1 cellular context compared by ENCODE assay signal in the genomic region with DNA sequence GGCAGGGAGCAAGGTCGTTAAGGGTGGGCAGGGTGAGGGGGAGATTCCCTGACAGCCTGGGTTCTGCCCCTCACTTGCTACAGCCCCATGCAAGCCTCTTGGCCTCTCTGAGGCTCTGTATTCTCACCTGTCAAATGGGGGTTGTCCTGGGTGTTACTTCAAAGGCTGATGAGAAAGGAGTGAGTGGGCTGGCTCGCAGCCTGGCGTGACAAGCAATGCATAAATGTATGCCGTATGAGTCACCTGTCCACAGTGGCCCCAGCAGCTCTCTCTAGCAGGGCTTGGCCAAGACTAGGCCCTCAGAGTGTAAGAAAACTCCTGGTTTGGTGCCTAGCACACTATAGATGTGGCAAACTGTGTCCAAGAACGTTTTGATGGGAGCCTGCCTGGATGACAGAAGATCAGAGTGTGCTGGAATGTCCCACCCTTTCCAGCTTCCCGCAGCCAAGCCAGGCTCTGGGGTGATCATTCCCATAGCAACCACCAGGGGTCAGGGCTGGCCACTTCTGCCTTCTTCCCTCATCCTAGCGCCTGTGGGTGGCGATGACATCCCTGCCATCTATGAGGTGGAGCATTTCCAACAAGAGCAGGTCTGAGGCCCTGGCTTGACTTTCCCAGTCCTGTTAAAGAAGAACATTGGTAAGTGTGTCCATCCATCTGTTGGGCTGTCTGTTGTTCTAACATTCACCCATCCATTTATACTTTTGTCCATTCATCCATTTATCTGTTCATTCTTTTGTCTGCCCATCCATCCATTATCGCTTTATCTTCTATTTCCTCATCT.
TF ChIP-seq lines count a peak whose summit lies in the region.

No MANE protein-coding gene starts in this region.

TF ChIP-seq in K562, 482 proteins besides CTCF, POLR2A, EP300 and RAD21:
- TF ChIP-seq, protein P1, sequence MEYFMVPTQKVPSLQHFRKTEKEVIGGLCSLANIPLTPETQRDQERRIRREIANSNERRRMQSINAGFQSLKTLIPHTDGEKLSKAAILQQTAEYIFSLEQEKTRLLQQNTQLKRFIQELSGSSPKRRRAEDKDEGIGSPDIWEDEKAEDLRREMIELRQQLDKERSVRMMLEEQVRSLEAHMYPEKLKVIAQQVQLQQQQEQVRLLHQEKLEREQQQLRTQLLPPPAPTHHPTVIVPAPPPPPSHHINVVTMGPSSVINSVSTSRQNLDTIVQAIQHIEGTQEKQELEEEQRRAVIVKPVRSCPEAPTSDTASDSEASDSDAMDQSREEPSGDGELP (CRISPR knock-in tag; IDR thresholded peaks at IDR 0.05; ENCODE audit: borderline replicate concordance) = peak; percentile 51; the same call in 1 of the 2 replicates
- TF ChIP-seq FOSL1 (tag; conservative IDR thresholded peaks at IDR 0.05) = peak; percentile 56; the same call in 1 of the 2 replicates
- no peak for TF ChIP-seq NELFE (IDR thresholded peaks at IDR 0.05; ENCODE audit: insufficient read depth, insufficient read length)
- peak; percentile 86 for TF ChIP-seq SMC3 (conservative IDR thresholded peaks at IDR 0.05; ENCODE audit: insufficient read depth, low read depth, low read length)
- no peak for TF ChIP-seq ELF4 (CRISPR knock-in tag; IDR thresholded peaks at IDR 0.05)
- TF ChIP-seq SPI1 (IDR thresholded peaks at IDR 0.05; ENCODE audit: borderline replicate concordance, low read depth, low read length) = peak; percentile 34; the same call in 1 of the 2 replicates
- 0 out of 2 replicates have a peak, but pooled peaks have one; percentile 18 for TF ChIP-seq ARID2 (IDR thresholded peaks at IDR 0.05)
- peak; percentile 62 for TF ChIP-seq RFX1 (IDR thresholded peaks at IDR 0.05)
- TF ChIP-seq PPARD (CRISPR knock-in tag; IDR thresholded peaks at IDR 0.05) = no peak
- TF ChIP-seq MYC (IDR thresholded peaks at IDR 0.05; ENCODE audit: low read depth, low read length) = 0 out of 2 replicates have a peak, but pooled peaks have one; percentile 17
- no peak for TF ChIP-seq MYC (CRISPR knock-in tag; IDR thresholded peaks at IDR 0.05; ENCODE audit: borderline replicate concordance, low read depth)
- TF ChIP-seq, protein P2, sequence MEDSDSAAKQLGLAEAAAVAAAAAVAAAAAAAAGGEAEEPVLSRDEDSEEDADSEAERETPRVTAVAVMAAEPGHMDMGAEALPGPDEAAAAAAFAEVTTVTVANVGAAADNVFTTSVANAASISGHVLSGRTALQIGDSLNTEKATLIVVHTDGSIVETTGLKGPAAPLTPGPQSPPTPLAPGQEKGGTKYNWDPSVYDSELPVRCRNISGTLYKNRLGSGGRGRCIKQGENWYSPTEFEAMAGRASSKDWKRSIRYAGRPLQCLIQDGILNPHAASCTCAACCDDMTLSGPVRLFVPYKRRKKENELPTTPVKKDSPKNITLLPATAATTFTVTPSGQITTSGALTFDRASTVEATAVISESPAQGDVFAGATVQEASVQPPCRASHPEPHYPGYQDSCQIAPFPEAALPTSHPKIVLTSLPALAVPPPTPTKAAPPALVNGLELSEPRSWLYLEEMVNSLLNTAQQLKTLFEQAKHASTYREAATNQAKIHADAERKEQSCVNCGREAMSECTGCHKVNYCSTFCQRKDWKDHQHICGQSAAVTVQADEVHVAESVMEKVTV (CRISPR knock-in tag; IDR thresholded peaks at IDR 0.05) = peak; percentile 83
- TF ChIP-seq ZNF668 (CRISPR knock-in tag; IDR thresholded peaks at IDR 0.05) = no peak
- no peak for TF ChIP-seq ZNF431 (CRISPR knock-in tag; IDR thresholded peaks at IDR 0.05)
- peak; percentile 19 to 78; a peak in 3 of 4 replicates for TF ChIP-seq RCOR1 (IDR thresholded peaks at IDR 0.05; ENCODE audit: borderline replicate concordance in 1 of 2, low read depth in 2 of 2, low read length in 2 of 2)
- no peak for TF ChIP-seq ZNF79 (CRISPR knock-in tag; IDR thresholded peaks at IDR 0.05; ENCODE audit: low read depth)
- TF ChIP-seq, protein P3, sequence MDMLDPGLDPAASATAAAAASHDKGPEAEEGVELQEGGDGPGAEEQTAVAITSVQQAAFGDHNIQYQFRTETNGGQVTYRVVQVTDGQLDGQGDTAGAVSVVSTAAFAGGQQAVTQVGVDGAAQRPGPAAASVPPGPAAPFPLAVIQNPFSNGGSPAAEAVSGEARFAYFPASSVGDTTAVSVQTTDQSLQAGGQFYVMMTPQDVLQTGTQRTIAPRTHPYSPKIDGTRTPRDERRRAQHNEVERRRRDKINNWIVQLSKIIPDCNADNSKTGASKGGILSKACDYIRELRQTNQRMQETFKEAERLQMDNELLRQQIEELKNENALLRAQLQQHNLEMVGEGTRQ (CRISPR knock-in tag; IDR thresholded peaks at IDR 0.05) = no peak
- TF ChIP-seq GABPB1 (CRISPR knock-in tag; IDR thresholded peaks at IDR 0.05) = peak; percentile 55
- no peak for TF ChIP-seq ATF1 (CRISPR knock-in tag; IDR thresholded peaks at IDR 0.05)
- 0 out of 2 replicates have a peak, but pooled peaks have one; percentile 14 for TF ChIP-seq ATF1 (tag; IDR thresholded peaks at IDR 0.05)
- no peak for TF ChIP-seq ZEB2 (IDR thresholded peaks at IDR 0.05)
- TF ChIP-seq CTBP1 (IDR thresholded peaks at IDR 0.05; ENCODE audit: borderline replicate concordance) = peak; percentile 59
- peak; percentile 53 for TF ChIP-seq CREM (IDR thresholded peaks at IDR 0.05; ENCODE audit: low read depth)
- TF ChIP-seq, protein P4, sequence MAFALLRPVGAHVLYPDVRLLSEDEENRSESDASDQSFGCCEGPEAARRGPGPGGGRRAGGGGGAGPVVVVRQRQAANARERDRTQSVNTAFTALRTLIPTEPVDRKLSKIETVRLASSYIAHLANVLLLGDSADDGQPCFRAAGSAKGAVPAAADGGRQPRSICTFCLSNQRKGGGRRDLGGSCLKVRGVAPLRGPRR (CRISPR knock-in tag; IDR thresholded peaks at IDR 0.05) = no peak
- peak; percentile 33 for TF ChIP-seq ATF7 (IDR thresholded peaks at IDR 0.05)
- TF ChIP-seq, protein P5, sequence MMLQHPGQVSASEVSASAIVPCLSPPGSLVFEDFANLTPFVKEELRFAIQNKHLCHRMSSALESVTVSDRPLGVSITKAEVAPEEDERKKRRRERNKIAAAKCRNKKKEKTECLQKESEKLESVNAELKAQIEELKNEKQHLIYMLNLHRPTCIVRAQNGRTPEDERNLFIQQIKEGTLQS (IDR thresholded peaks at IDR 0.05) = peak; percentile 48; the same call in 1 of the 2 replicates
- TF ChIP-seq, protein P5 (CRISPR knock-in tag; conservative IDR thresholded peaks at IDR 0.05) = no peak; the same call in 1 of the 2 replicates
- 0 out of 2 replicates have a peak, but pooled peaks have one; percentile 18 for TF ChIP-seq EGR1 (conservative IDR thresholded peaks at IDR 0.05)
- TF ChIP-seq CBFA2T2 (conservative IDR thresholded peaks at IDR 0.05) = no peak
- TF ChIP-seq CREB1 (IDR thresholded peaks at IDR 0.05) = no peak
- TF ChIP-seq CREB1 (CRISPR knock-in tag; IDR thresholded peaks at IDR 0.05) = 0 out of 2 replicates have a peak, but pooled peaks have one; percentile 32
- TF ChIP-seq POLR2AphosphoS5 (IDR thresholded peaks at IDR 0.05; ENCODE audit: control insufficient read depth, insufficient read depth, low read depth, low read length) = no peak
- no peak for TF ChIP-seq TBL1XR1 (IDR thresholded peaks at IDR 0.05; ENCODE audit: low read length in 2 of 2)
- no peak for TF ChIP-seq STAT5A (IDR thresholded peaks at IDR 0.05; ENCODE audit: borderline replicate concordance, low read length)
- peak; percentile 77; the same call in 1 of the 2 replicates for TF ChIP-seq STAG1 (CRISPR knock-in tag; IDR thresholded peaks at IDR 0.05; ENCODE audit: borderline replicate concordance)
- TF ChIP-seq TEAD4 (IDR thresholded peaks at IDR 0.05; ENCODE audit: low read length) = peak; percentile 53; the same call in 1 of the 2 replicates
- TF ChIP-seq TEAD4 (CRISPR knock-in tag; IDR thresholded peaks at IDR 0.05; ENCODE audit: borderline replicate concordance) = no peak
- 0 out of 2 replicates have a peak, but pooled peaks have one; percentile 52 for TF ChIP-seq XRCC5 (IDR thresholded peaks at IDR 0.05; ENCODE audit: low read depth, low read length)
- peak; percentile 51 for TF ChIP-seq ZFP36 (IDR thresholded peaks at IDR 0.05; ENCODE audit: low read depth, low read length, partially characterized antibody)
- TF ChIP-seq ZNF263 (CRISPR knock-in tag; IDR thresholded peaks at IDR 0.05; ENCODE audit: borderline replicate concordance) = peak; percentile 76; the same call in 1 of the 2 replicates
- no peak for TF ChIP-seq YBX1 (IDR thresholded peaks at IDR 0.05)
- TF ChIP-seq NR2C2 (CRISPR knock-in tag; IDR thresholded peaks at IDR 0.05) = 0 out of 2 replicates have a peak, but pooled peaks have one; percentile 47
- TF ChIP-seq NR2C2 (tag; IDR thresholded peaks at IDR 0.05) = no peak
- 0 out of 4 replicates have a peak, but pooled peaks of 1 of the 2 experiments have one; percentile 27 for TF ChIP-seq MAZ (CRISPR knock-in tag; conservative IDR thresholded peaks at IDR 0.05 in 1 of 2, IDR thresholded peaks at IDR 0.05 in 1 of 2)
- TF ChIP-seq, protein P6, sequence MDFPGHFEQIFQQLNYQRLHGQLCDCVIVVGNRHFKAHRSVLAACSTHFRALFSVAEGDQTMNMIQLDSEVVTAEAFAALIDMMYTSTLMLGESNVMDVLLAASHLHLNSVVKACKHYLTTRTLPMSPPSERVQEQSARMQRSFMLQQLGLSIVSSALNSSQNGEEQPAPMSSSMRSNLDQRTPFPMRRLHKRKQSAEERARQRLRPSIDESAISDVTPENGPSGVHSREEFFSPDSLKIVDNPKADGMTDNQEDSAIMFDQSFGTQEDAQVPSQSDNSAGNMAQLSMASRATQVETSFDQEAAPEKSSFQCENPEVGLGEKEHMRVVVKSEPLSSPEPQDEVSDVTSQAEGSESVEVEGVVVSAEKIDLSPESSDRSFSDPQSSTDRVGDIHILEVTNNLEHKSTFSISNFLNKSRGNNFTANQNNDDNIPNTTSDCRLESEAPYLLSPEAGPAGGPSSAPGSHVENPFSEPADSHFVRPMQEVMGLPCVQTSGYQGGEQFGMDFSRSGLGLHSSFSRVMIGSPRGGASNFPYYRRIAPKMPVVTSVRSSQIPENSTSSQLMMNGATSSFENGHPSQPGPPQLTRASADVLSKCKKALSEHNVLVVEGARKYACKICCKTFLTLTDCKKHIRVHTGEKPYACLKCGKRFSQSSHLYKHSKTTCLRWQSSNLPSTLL (IDR thresholded peaks at IDR 0.05) = no peak
- TF ChIP-seq SP1 (CRISPR knock-in tag; IDR thresholded peaks at IDR 0.05) = peak; percentile 50; the same call in 1 of the 2 replicates
- peak in 1 of 3 experiments; percentile 31 for TF ChIP-seq YY1 (IDR thresholded peaks at IDR 0.05; ENCODE audit: borderline replicate concordance in 1 of 3, control insufficient read depth in 1 of 3, extremely low read depth in 1 of 3, insufficient read depth in 3 of 3, insufficient read length in 1 of 3, insufficient replicate concordance in 2 of 3, low read depth in 1 of 3, low read length in 2 of 3)
- peak; percentile 37; the same call in 1 of the 2 replicates for TF ChIP-seq JUND (IDR thresholded peaks at IDR 0.05; ENCODE audit: borderline replicate concordance, low read depth, low read length)
- no peak; the same call in 2 of the 3 replicates for TF ChIP-seq JUND (tag; IDR thresholded peaks at IDR 0.05; ENCODE audit: borderline replicate concordance, low read depth, low read length)
- no peak for TF ChIP-seq FOXA1 (IDR thresholded peaks at IDR 0.05; ENCODE audit: borderline replicate concordance)
- peak; percentile 5 for TF ChIP-seq MEIS2 (IDR thresholded peaks at IDR 0.05; ENCODE audit: partially characterized antibody)
- TF ChIP-seq, protein P7, sequence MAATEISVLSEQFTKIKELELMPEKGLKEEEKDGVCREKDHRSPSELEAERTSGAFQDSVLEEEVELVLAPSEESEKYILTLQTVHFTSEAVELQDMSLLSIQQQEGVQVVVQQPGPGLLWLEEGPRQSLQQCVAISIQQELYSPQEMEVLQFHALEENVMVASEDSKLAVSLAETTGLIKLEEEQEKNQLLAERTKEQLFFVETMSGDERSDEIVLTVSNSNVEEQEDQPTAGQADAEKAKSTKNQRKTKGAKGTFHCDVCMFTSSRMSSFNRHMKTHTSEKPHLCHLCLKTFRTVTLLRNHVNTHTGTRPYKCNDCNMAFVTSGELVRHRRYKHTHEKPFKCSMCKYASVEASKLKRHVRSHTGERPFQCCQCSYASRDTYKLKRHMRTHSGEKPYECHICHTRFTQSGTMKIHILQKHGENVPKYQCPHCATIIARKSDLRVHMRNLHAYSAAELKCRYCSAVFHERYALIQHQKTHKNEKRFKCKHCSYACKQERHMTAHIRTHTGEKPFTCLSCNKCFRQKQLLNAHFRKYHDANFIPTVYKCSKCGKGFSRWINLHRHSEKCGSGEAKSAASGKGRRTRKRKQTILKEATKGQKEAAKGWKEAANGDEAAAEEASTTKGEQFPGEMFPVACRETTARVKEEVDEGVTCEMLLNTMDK (IDR thresholded peaks at IDR 0.05; ENCODE audit: borderline replicate concordance, insufficient read depth, low read depth, low read length, poor library complexity, severe bottlenecking) = peak; percentile 39
- no peak for TF ChIP-seq MCM5 (IDR thresholded peaks at IDR 0.05; ENCODE audit: low read depth)
- peak in 1 of 2 experiments; percentile 95; a peak in 2 of 4 replicates for TF ChIP-seq TEAD1 (CRISPR knock-in tag; IDR thresholded peaks at IDR 0.05)
